8 cellular contexts compared by ENCODE assay signal in genomic region chrX:37060999-37061398, GRCh38. TPM values are rescaled to one million over a fixed set of nuclear protein-coding genes. Genes with fewer than 3 reads are reported as not detected.
A peak's percentile ranks its signal among the peaks of the same experiment; 100 is the strongest.
DNase-seq lines count a peak whose midpoint lies in the region; ATAC-seq, FAIRE-seq and TF ChIP-seq lines count a peak whose summit lies in the region.

No MANE protein-coding gene starts in this region.

- no peak for TF ChIP-seq POLR2A in NB4 (IDR thresholded peaks at IDR 0.05; ENCODE audit: extremely low read depth, insufficient read length)

- ATAC-seq in GM23338: peak; percentile 62

- H3K27ac Mint-ChIP-seq in GM23338: no peak overlapping the region

- H3K36me3 ChIP-seq in GM23338 (ENCODE audit: insufficient read depth): no peaks in the 10 kb centered on the region

- no peak overlapping the region for H3K4me2 ChIP-seq in GM23338

- no peaks in the 10 kb centered on the region for H3K9me3 Mint-ChIP-seq in GM23338

- TF ChIP-seq CTCF in GM23338 (conservative IDR thresholded peaks at IDR 0.05; ENCODE audit: low read depth in 2 of 2): peak; percentile 58 to 72
- peak; percentile 42 for TF ChIP-seq CTCF in NB4 (IDR thresholded peaks at IDR 0.05; ENCODE audit: low read depth, low read length)
- peak; percentile 51 for TF ChIP-seq CTCF in astrocyte of the spinal cord (IDR thresholded peaks at IDR 0.05; ENCODE audit: low read depth, low read length)

- H3K4me3 ChIP-seq in GM23338: no peak overlapping the region
- H3K4me3 ChIP-seq in NB4 (ENCODE audit: low read depth, low read length): no peak overlapping the region
- H3K4me3 ChIP-seq in astrocyte of the spinal cord (ENCODE audit: low read depth, low read length): no peak overlapping the region

- in situ Hi-C loops in astrocyte of the spinal cord (cut with HindIII; ENCODE audit: low sequenced_read_pairs): no loop called here

- H2AFZ ChIP-seq in GM23338: no peak overlapping the region

- H3K27ac ChIP-seq in GM23338 (ENCODE audit: low read depth): no peak overlapping the region

- no peaks in the 10 kb centered on the region for H3F3A ChIP-seq in GM23338 (replicated peaks; ENCODE audit: low read depth)

- H4K20me1 ChIP-seq in GM23338 (replicated peaks; ENCODE audit: insufficient read depth): no peaks in the 10 kb centered on the region

- H3K27me3 ChIP-seq in GM23338 (ENCODE audit: insufficient read depth): no peaks in the 10 kb centered on the region

- no peak overlapping the region for H3K4me3 Mint-ChIP-seq in GM23338

- no peaks in the 10 kb centered on the region for H3K4me1 Mint-ChIP-seq in GM23338

- no peaks in the 10 kb centered on the region for H3K4me1 ChIP-seq in GM23338 (ENCODE audit: insufficient read depth)

- DNase-seq in NCI-H2196 (lab: John Stamatoyannopoulos, UW; ENCODE audit: unreplicated experiment) (peak; percentile 1), NCI-H2196 treated with DMSO at 0.1 percent for 48 hours (lab: John Stamatoyannopoulos, UW; ENCODE audit: unreplicated experiment) (no peak), GM23338 (ENCODE audit: low spot score) (peak; percentile 52), NB4 (ENCODE audit: low read depth) (peak; percentile 50), astrocyte of the spinal cord (ENCODE audit: low read depth, low spot score) (peak; percentile 58), lung microvascular endothelial cell (ENCODE audit: low read depth in 2 of 2) (peak; percentile 46 to 58), HTR-8/SVneo (ENCODE audit: insufficient read length, low spot score) (no peak)
- no peak for DNase-seq in effector CD4-positive, alpha-beta T cell

- H3K36me3 Mint-ChIP-seq in GM23338 (ENCODE audit: low read depth): no peaks in the 10 kb centered on the region

- H3K79me2 ChIP-seq in GM23338 (replicated peaks; ENCODE audit: insufficient read depth): no peaks in the 10 kb centered on the region

- H3K27me3 Mint-ChIP-seq in GM23338 (ENCODE audit: insufficient read depth, low read depth, poor library complexity): no peaks in the 10 kb centered on the region

- FAIRE-seq in HTR-8/SVneo (lab: Jason Lieb, UNC): no peak

- no peaks in the 10 kb centered on the region for H3K9me2 ChIP-seq in GM23338 (ENCODE audit: insufficient read depth)

TF ChIP-seq in GM23338, 12 proteins besides CTCF, POLR2A, EP300 and RAD21 (continues in another document):
- TF ChIP-seq ZNF114 (CRISPR knock-in tag; IDR thresholded peaks at IDR 0.05): no peak
- TF ChIP-seq, protein P1, sequence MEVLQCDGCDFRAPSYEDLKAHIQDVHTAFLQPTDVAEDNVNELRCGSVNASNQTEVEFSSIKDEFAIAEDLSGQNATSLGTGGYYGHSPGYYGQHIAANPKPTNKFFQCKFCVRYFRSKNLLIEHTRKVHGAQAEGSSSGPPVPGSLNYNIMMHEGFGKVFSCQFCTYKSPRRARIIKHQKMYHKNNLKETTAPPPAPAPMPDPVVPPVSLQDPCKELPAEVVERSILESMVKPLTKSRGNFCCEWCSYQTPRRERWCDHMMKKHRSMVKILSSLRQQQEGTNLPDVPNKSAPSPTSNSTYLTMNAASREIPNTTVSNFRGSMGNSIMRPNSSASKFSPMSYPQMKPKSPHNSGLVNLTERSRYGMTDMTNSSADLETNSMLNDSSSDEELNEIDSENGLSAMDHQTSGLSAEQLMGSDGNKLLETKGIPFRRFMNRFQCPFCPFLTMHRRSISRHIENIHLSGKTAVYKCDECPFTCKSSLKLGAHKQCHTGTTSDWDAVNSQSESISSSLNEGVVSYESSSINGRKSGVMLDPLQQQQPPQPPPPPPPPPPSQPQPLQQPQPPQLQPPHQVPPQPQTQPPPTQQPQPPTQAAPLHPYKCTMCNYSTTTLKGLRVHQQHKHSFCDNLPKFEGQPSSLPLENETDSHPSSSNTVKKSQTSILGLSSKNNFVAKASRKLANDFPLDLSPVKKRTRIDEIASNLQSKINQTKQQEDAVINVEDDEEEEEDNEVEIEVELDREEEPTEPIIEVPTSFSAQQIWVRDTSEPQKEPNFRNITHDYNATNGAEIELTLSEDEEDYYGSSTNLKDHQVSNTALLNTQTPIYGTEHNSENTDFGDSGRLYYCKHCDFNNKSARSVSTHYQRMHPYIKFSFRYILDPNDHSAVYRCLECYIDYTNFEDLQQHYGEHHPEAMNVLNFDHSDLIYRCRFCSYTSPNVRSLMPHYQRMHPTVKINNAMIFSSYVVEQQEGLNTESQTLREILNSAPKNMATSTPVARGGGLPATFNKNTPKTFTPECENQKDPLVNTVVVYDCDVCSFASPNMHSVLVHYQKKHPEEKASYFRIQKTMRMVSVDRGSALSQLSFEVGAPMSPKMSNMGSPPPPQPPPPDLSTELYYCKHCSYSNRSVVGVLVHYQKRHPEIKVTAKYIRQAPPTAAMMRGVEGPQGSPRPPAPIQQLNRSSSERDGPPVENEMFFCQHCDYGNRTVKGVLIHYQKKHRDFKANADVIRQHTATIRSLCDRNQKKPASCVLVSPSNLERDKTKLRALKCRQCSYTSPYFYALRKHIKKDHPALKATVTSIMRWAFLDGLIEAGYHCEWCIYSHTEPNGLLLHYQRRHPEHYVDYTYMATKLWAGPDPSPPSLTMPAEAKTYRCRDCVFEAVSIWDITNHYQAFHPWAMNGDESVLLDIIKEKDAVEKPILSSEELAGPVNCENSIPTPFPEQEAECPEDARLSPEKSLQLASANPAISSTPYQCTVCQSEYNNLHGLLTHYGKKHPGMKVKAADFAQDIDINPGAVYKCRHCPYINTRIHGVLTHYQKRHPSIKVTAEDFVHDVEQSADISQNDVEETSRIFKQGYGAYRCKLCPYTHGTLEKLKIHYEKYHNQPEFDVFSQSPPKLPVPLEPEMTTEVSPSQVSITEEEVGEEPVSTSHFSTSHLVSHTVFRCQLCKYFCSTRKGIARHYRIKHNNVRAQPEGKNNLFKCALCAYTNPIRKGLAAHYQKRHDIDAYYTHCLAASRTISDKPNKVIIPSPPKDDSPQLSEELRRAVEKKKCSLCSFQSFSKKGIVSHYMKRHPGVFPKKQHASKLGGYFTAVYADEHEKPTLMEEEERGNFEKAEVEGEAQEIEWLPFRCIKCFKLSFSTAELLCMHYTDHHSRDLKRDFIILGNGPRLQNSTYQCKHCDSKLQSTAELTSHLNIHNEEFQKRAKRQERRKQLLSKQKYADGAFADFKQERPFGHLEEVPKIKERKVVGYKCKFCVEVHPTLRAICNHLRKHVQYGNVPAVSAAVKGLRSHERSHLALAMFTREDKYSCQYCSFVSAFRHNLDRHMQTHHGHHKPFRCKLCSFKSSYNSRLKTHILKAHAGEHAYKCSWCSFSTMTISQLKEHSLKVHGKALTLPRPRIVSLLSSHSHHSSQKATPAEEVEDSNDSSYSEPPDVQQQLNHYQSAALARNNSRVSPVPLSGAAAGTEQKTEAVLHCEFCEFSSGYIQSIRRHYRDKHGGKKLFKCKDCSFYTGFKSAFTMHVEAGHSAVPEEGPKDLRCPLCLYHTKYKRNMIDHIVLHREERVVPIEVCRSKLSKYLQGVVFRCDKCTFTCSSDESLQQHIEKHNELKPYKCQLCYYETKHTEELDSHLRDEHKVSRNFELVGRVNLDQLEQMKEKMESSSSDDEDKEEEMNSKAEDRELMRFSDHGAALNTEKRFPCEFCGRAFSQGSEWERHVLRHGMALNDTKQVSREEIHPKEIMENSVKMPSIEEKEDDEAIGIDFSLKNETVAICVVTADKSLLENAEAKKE (CRISPR knock-in tag; IDR thresholded peaks at IDR 0.05): no peak
- no peak for TF ChIP-seq STAT1 (IDR thresholded peaks at IDR 0.05; ENCODE audit: unreplicated experiment)
- no peak for TF ChIP-seq POLR2AphosphoS5 (IDR thresholded peaks at IDR 0.05; ENCODE audit: low read depth)
- TF ChIP-seq JUNB (IDR thresholded peaks at IDR 0.05; ENCODE audit: unreplicated experiment): no peak
- TF ChIP-seq ZNF331 (CRISPR knock-in tag; IDR thresholded peaks at IDR 0.05; ENCODE audit: low read depth): no peak
- TF ChIP-seq EZH2phosphoT487 (IDR thresholded peaks at IDR 0.05; ENCODE audit: unreplicated experiment): no peak
- no peak for TF ChIP-seq NANOG (IDR thresholded peaks at IDR 0.05; ENCODE audit: borderline replicate concordance)
- no peak for TF ChIP-seq CREB1 (CRISPR knock-in tag; IDR thresholded peaks at IDR 0.05; ENCODE audit: low read depth)
- TF ChIP-seq ETS1 (IDR thresholded peaks at IDR 0.05): no peak
- TF ChIP-seq REST (IDR thresholded peaks at IDR 0.05; ENCODE audit: unreplicated experiment): no peak

RNA-seq across cellular contexts. Expression of gene FAM47C, which starts 52.8 kb away (rescaled TPM):
- total RNA-seq in GM23338 (2014; rRNA removed; shearing (Covaris generic)): not detected in 2 replicates
- polyA plus RNA-seq in GM23338 (2016; fragmentation: Nextera tagmentation; extraction: Ambion mirVana): not detected in 2 replicates
- not detected in 2 replicates for total RNA-seq in lung microvascular endothelial cell

Comparison
In these comparisons a context has a peak if more than half of its experiments do, and no peak if none do; other contexts are left out.
1. DNase-seq: peak in NCI-H2196 (single experiment), GM23338 (single experiment), NB4 (single experiment), astrocyte of the spinal cord (single experiment) and lung microvascular endothelial cell (2 of 2); none in NCI-H2196 treated with DMSO at 0.1 percent for 48 hours (single experiment), effector CD4-positive, alpha-beta T cell (single experiment) and HTR-8/SVneo (single experiment).
2. Peak in every context shown above with its lines, with median percentiles within 50 percentile points of each other: CTCF ChIP-seq.